Comparison of ENCODE assay signal across 8 cellular contexts in genomic region chr19:38656171-38656981, GRCh38. TPM values are rescaled to one million over a fixed set of nuclear protein-coding genes. Genes with fewer than 3 reads are reported as not detected.
DNase-seq lines count a peak whose midpoint lies in the region; ATAC-seq and TF ChIP-seq lines count a peak whose summit lies in the region.

No MANE protein-coding gene starts in this region.

- no peak overlapping the region for H3K4ac ChIP-seq in neuronal stem cell (ENCODE audit: low read length)

- no peak overlapping the region for H4K8ac ChIP-seq in neuronal stem cell (ENCODE audit: low read depth, low read length)

- H3K4me1 ChIP-seq in esophagus muscularis mucosa (peaks cover 98 to 100% (median 100%) of the 10 kb centered on the region in 4 donors), sigmoid colon (peaks cover 0 to 98% (median 96%) of the 10 kb centered on the region in 4 donors), HAP-1 (peaks cover 43% of the 10 kb centered on the region), neuronal stem cell (ENCODE audit: control insufficient read depth in 2 of 2, insufficient read depth in 1 of 2, low read depth in 1 of 2, low read length in 2 of 2) (peaks cover 10 to 37% of the 10 kb centered on the region in 2 donors)

- 71% methylated on average over 7 of the region's 7 CpGs for WGBS in esophagus muscularis mucosa
- 67 to 77% methylated on average over 7 of the region's 7 CpGs for WGBS in sigmoid colon, 2 donors
- no CpG with 5 or more reads among the region's 7 CpGs for WGBS in neuronal stem cell (ENCODE audit: extremely low coverage in 2 of 2, insufficient read length in 2 of 2, insufficient replicate concordance in 1 of 2), 2 donors

- H4K91ac ChIP-seq in neuronal stem cell (ENCODE audit: low read depth, low read length, poor library complexity) = no peak overlapping the region

- TF ChIP-seq POLR2A in esophagus muscularis mucosa (IDR thresholded peaks at IDR 0.05; ENCODE audit: low read depth) (no peak), sigmoid colon (IDR thresholded peaks at IDR 0.05) (no peak)

- no peak overlapping the region for H2BK5ac ChIP-seq in neuronal stem cell (ENCODE audit: low read length)

- no peak overlapping the region for H3K14ac ChIP-seq in neuronal stem cell (ENCODE audit: low read length)

- DNase-seq in HCEC 1CT = peak; percentile 71
- DNase-seq in esophagus muscularis mucosa (ENCODE audit: extremely low spot score) = no peak
- DNase-seq in sigmoid colon = no peak
- DNase-seq in HAP-1 (ENCODE audit: low spot score in 2 of 2) = no peak
- no peak for DNase-seq in neuronal stem cell (ENCODE audit: low spot score)

- no peak overlapping the region for H2AFZ ChIP-seq in neuronal stem cell (ENCODE audit: low read length)

- H3K79me1 ChIP-seq in neuronal stem cell (ENCODE audit: low read depth, low read length) = peaks cover 4% of the 10 kb centered on the region

- H2AK5ac ChIP-seq in neuronal stem cell (ENCODE audit: low read depth, low read length) = no peak overlapping the region

- H3K27me3 ChIP-seq in esophagus muscularis mucosa (no peaks in the 10 kb centered on the region), sigmoid colon (no peaks in the 10 kb centered on the region), HAP-1 (ENCODE audit: low read depth) (no peaks in the 10 kb centered on the region), neuronal stem cell (ENCODE audit: control insufficient read depth in 3 of 3, insufficient read depth in 3 of 3, low read depth in 1 of 3, low read length in 3 of 3) (no peaks in the 10 kb centered on the region)

- intact Hi-C loops in esophagus muscularis mucosa (cut with DNase I) = no loop called here
- intact Hi-C loops in sigmoid colon (cut with DNase I) = loop anchor here (10.0 kb wide), 1 partner anchor 748 kb away; the partner anchor contains the start of gene ZFP36

- TF ChIP-seq CTCF in VCaP (conservative IDR thresholded peaks at IDR 0.05) = no peak
- TF ChIP-seq CTCF in esophagus muscularis mucosa (IDR thresholded peaks at IDR 0.05) = no peak
- no peak for TF ChIP-seq CTCF in sigmoid colon (IDR thresholded peaks at IDR 0.05)

- no peak overlapping the region for H2BK120ac ChIP-seq in neuronal stem cell (ENCODE audit: low read depth, low read length)

- peaks cover 0 to 13% (median 2%) of the 10 kb centered on the region in 4 donors for H3K36me3 ChIP-seq in esophagus muscularis mucosa
- H3K36me3 ChIP-seq in sigmoid colon = no peaks in the 10 kb centered on the region
- peaks cover 16% of the 10 kb centered on the region for H3K36me3 ChIP-seq in HAP-1 (replicated peaks)
- H3K36me3 ChIP-seq in neuronal stem cell (replicated peaks in 1 of 2; ENCODE audit: control insufficient read depth in 2 of 2, insufficient read depth in 2 of 2, low read length in 2 of 2) = peaks cover 5 to 62% of the 10 kb centered on the region in 2 donors

- TF ChIP-seq EP300 in esophagus muscularis mucosa (IDR thresholded peaks at IDR 0.05) (no peak), sigmoid colon (IDR thresholded peaks at IDR 0.05) (no peak)

- H3K9ac ChIP-seq in neuronal stem cell (ENCODE audit: low read depth, low read length, poor library complexity) = no peak overlapping the region

- H2BK12ac ChIP-seq in neuronal stem cell (ENCODE audit: low read length) = no peak overlapping the region

- H3K4me2 ChIP-seq in neuronal stem cell (ENCODE audit: insufficient read depth, low read length, poor library complexity, severe bottlenecking) = no peak overlapping the region

- no peak for ATAC-seq in GM19023 (IDR thresholded peaks at IDR 0.05; ENCODE audit: unreplicated experiment)
- ATAC-seq in GM19351 (IDR thresholded peaks at IDR 0.05; ENCODE audit: unreplicated experiment) = no peak

- no peak overlapping the region for H3K18ac ChIP-seq in neuronal stem cell (ENCODE audit: low read length)

- in situ Hi-C loops in HAP-1 (cut with MboI; ENCODE audit: low sequenced_read_pairs) = no loop called here

- no peak overlapping the region for H3K23ac ChIP-seq in neuronal stem cell (ENCODE audit: low read depth, low read length, poor library complexity)

- H2BK15ac ChIP-seq in neuronal stem cell (ENCODE audit: low read length) = no peak overlapping the region

- no peaks in the 10 kb centered on the region for H3K9me3 ChIP-seq in esophagus muscularis mucosa
- H3K9me3 ChIP-seq in sigmoid colon = no peaks in the 10 kb centered on the region
- no peaks in the 10 kb centered on the region for H3K9me3 ChIP-seq in HAP-1
- H3K9me3 ChIP-seq in neuronal stem cell (replicated peaks in 1 of 2; ENCODE audit: control insufficient read depth in 2 of 2, insufficient read depth in 1 of 2, low read depth in 1 of 2, low read length in 2 of 2) = no peaks in the 10 kb centered on the region

- H3K4me3 ChIP-seq in esophagus muscularis mucosa (no peak overlapping the region), sigmoid colon (no peak overlapping the region), HAP-1 (no peak overlapping the region), neuronal stem cell (ENCODE audit: low read length in 2 of 2) (no peak overlapping the region)

- H3K27ac ChIP-seq in VCaP (0 out of 2 replicates have a peak overlapping the region, but pooled peaks have one; percentile 92), esophagus muscularis mucosa (replicated peaks in 1 of 4) (peak overlapping the region; percentile 92 to 99 (median 98)), sigmoid colon (peak overlapping the region; percentile 96 to 100 (median 98)), neuronal stem cell (replicated peaks; ENCODE audit: low read length) (no peak overlapping the region)

RNA-seq across cellular contexts. Expression of gene ACTN4, which starts 8.9 kb away (rescaled TPM):
- 100 to 1,000 TPM; 416 to 816 (median 598) TPM for total RNA-seq in esophagus muscularis mucosa
- 100 to 1,000 TPM; 131 to 328 (median 197) TPM for total RNA-seq in sigmoid colon
- 100 to 1,000 TPM; 122 to 456 (median 176) TPM for polyA plus RNA-seq in sigmoid colon
- 205 TPM for polyA plus RNA-seq in neuronal stem cell (2013, experiment 1 of 2)
- 200 TPM for polyA plus RNA-seq in neuronal stem cell (2013, experiment 2 of 2)

RNA-seq across cellular contexts. Expression of gene EIF3K, which starts 37.4 kb away (rescaled TPM):
- total RNA-seq in esophagus muscularis mucosa (100 to 1,000 TPM; 333 to 570 (median 446) TPM), sigmoid colon (100 to 1,000 TPM; 469 to 803 (median 546) TPM)
- 100 to 1,000 TPM; 498 to 637 (median 574) TPM for polyA plus RNA-seq in sigmoid colon
- polyA plus RNA-seq in neuronal stem cell (2013, experiment 1 of 2) = 218 TPM
- polyA plus RNA-seq in neuronal stem cell (2013, experiment 2 of 2) = 210 TPM

RNA-seq across cellular contexts. Expression of gene MAP4K1, which starts 38.6 kb away (rescaled TPM):
- total RNA-seq in esophagus muscularis mucosa (1 to 10 TPM; 1.2 to 4.5 (median 3.1) TPM), sigmoid colon (1 to 10 TPM; 1.2 to 8.9 (median 1.3) TPM)
- 10 to 100 TPM in 1 of 3 donors, 1 to 10 TPM in 2; 1.6 to 29.7 (median 4.8) TPM for polyA plus RNA-seq in sigmoid colon
- polyA plus RNA-seq in neuronal stem cell (2013, experiment 1 of 2) = 3.0 TPM
- 3.5 TPM for polyA plus RNA-seq in neuronal stem cell (2013, experiment 2 of 2)
